ENCODE assay signal across 25 cellular contexts in the genomic region with DNA sequence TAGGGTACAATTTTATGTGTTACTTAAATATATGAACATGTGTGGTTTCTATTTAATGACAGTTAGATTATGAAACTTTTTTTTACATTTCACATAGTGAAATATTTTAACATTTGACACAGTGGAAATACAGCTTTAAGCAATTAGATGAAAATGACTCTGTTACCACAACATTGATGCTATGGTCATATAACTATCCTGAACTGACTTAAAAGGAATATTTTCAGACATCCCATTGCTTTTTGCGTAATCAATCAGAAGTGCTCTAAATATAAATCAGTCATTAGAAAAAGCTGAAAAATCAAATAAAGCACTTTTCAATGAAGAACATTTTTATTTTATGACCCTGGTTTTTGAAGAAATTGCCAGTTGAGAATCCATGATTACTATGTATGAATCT.
"Had no signal": no experiment of that assay in that cellular context is flagged by ENCODE, and none has a peak within 500 bp of the region (broad histone marks: within the 10 kb centered on the region; RNA-seq: fewer than 3 reads in every experiment).

No MANE protein-coding gene starts in this region.

- H3K27ac ChIP-seq: neural progenitor cell, ovary, prostate gland, right lobe of liver, sigmoid colon, stomach, thoracic aorta, thyroid gland, tibial nerve, upper lobe of left lung, vagina had no signal

- H3K4me2 ChIP-seq: neural progenitor cell had no signal

- H3K27me3 Mint-ChIP-seq: natural killer cell treated with Interleukin-12 subunit alpha and Interleukin-12 subunit beta and Interleukin-15 and Interleukin-18, amount 100 ng/mL, for 72 hours had no signal

- H2AFZ ChIP-seq: neural progenitor cell had no signal

- H3K27me3 ChIP-seq: neural progenitor cell, ovary, right lobe of liver, sigmoid colon, stomach, thyroid gland, tibial nerve, upper lobe of left lung, vagina had no signal

- H3K4me1 Mint-ChIP-seq: naive thymus-derived CD8-positive, alpha-beta T cell; neural progenitor cell; stimulated activated effector memory CD8-positive, alpha-beta T cell treated with anti-CD3 and anti-CD28 coated beads, Interleukin-12 subunit alpha, Interleukin-12 subunit beta, amount 100 ng/mL, for 72 hours; stimulated activated naive B cell treated with anti-CD40 and anti-IgM and Interleukin-4, amounts not matched to agents 10 μg/mL and 1 μg/mL and 100 μg/mL, for 72 hours had no signal

- H3K9me3 Mint-ChIP-seq: naive thymus-derived CD8-positive, alpha-beta T cell; natural killer cell treated with Interleukin-12 subunit alpha and Interleukin-12 subunit beta and Interleukin-15 and Interleukin-18, amount 100 ng/mL, for 72 hours; neural progenitor cell; stimulated activated effector memory CD8-positive, alpha-beta T cell treated with anti-CD3 and anti-CD28 coated beads, Interleukin-12 subunit alpha, Interleukin-12 subunit beta, amount 100 ng/mL, for 72 hours; stimulated activated naive B cell treated with anti-CD40 and anti-IgM and Interleukin-4, amounts not matched to agents 10 μg/mL and 1 μg/mL and 100 μg/mL, for 72 hours; stimulated activated naive CD8-positive, alpha-beta T cell treated with anti-CD3 and anti-CD28 coated beads, Interleukin-15, Interleukin-2, amounts not matched to agents 100 ng/mL and 50 ng/mL, for 24 hours had no signal

- H3K27ac Mint-ChIP-seq: naive thymus-derived CD8-positive, alpha-beta T cell; natural killer cell treated with Interleukin-12 subunit alpha and Interleukin-12 subunit beta and Interleukin-15 and Interleukin-18, amount 100 ng/mL, for 72 hours; neural progenitor cell; stimulated activated effector memory CD8-positive, alpha-beta T cell treated with anti-CD3 and anti-CD28 coated beads, Interleukin-12 subunit alpha, Interleukin-12 subunit beta, amount 100 ng/mL, for 72 hours; stimulated activated naive B cell treated with anti-CD40 and anti-IgM and Interleukin-4, amounts not matched to agents 10 μg/mL and 1 μg/mL and 100 μg/mL, for 72 hours; stimulated activated naive CD8-positive, alpha-beta T cell treated with anti-CD3 and anti-CD28 coated beads, Interleukin-15, Interleukin-2, amounts not matched to agents 100 ng/mL and 50 ng/mL, for 24 hours had no signal

- ATAC-seq: naive thymus-derived CD8-positive, alpha-beta T cell; natural killer cell treated with Interleukin-12 subunit alpha and Interleukin-12 subunit beta and Interleukin-15 and Interleukin-18, amount 100 ng/mL, for 72 hours; right cardiac atrium; right lobe of liver; stimulated activated effector memory CD8-positive, alpha-beta T cell treated with anti-CD3 and anti-CD28 coated beads, Interleukin-12 subunit alpha, Interleukin-12 subunit beta, amount 100 ng/mL, for 72 hours; stimulated activated naive B cell treated with anti-CD40 and anti-IgM and Interleukin-4, amounts not matched to agents 10 μg/mL and 1 μg/mL and 100 μg/mL, for 72 hours had no signal

- H3K4me1 ChIP-seq: neural progenitor cell, prostate gland, right lobe of liver, sigmoid colon, stomach, tibial nerve, upper lobe of left lung, vagina had no signal

- H3K9ac ChIP-seq: neural progenitor cell had no signal

- DNase-seq: naive thymus-derived CD8-positive, alpha-beta T cell; occipital lobe; ovary; right cardiac atrium; right lobe of liver; sigmoid colon; small intestine; stimulated activated CD4-positive, alpha-beta T cell treated with anti-CD3 and anti-CD28 coated beads, Interleukin-15, amount 100 ng/mL, for 24 hours; stimulated activated CD4-positive, alpha-beta T cell treated with anti-CD3 and anti-CD28 coated beads, Interleukin-2, amount 100 ng/mL, for 24 hours; stimulated activated CD4-positive, alpha-beta T cell treated with anti-CD3 and anti-CD28 coated beads, Interleukin-2, amount 100 ng/mL, for 48 hours; stimulated activated CD4-positive, alpha-beta T cell treated with anti-CD3 and anti-CD28 coated beads, Interleukin-4, amount 100 ng/mL, for 24 hours; stimulated activated naive B cell treated with anti-CD40 and anti-IgM and Interleukin-4, amounts not matched to agents 10 μg/mL and 1 μg/mL and 100 μg/mL, for 72 hours; stimulated activated naive CD4-positive, alpha-beta T cell treated with Interleukin-2 at 50 U/mL for 16 hours; stomach; thyroid gland; trophoblast cell; upper lobe of left lung had no signal

- H3K9me3 ChIP-seq: ovary, prostate gland, right lobe of liver, sigmoid colon, stomach, thoracic aorta, thyroid gland, tibial nerve, upper lobe of left lung, vagina had no signal

- H3K36me3 Mint-ChIP-seq: naive thymus-derived CD8-positive, alpha-beta T cell; natural killer cell treated with Interleukin-12 subunit alpha and Interleukin-12 subunit beta and Interleukin-15 and Interleukin-18, amount 100 ng/mL, for 72 hours; neural progenitor cell; stimulated activated effector memory CD8-positive, alpha-beta T cell treated with anti-CD3 and anti-CD28 coated beads, Interleukin-12 subunit alpha, Interleukin-12 subunit beta, amount 100 ng/mL, for 72 hours; stimulated activated naive B cell treated with anti-CD40 and anti-IgM and Interleukin-4, amounts not matched to agents 10 μg/mL and 1 μg/mL and 100 μg/mL, for 72 hours had no signal

- H3K4me3 Mint-ChIP-seq: naive thymus-derived CD8-positive, alpha-beta T cell; natural killer cell treated with Interleukin-12 subunit alpha and Interleukin-12 subunit beta and Interleukin-15 and Interleukin-18, amount 100 ng/mL, for 72 hours; neural progenitor cell; stimulated activated effector memory CD8-positive, alpha-beta T cell treated with anti-CD3 and anti-CD28 coated beads, Interleukin-12 subunit alpha, Interleukin-12 subunit beta, amount 100 ng/mL, for 72 hours; stimulated activated naive B cell treated with anti-CD40 and anti-IgM and Interleukin-4, amounts not matched to agents 10 μg/mL and 1 μg/mL and 100 μg/mL, for 72 hours; stimulated activated naive CD8-positive, alpha-beta T cell treated with anti-CD3 and anti-CD28 coated beads, Interleukin-15, Interleukin-2, amounts not matched to agents 100 ng/mL and 50 ng/mL, for 24 hours had no signal

- H3K36me3 ChIP-seq: neural progenitor cell, ovary, prostate gland, right lobe of liver, sigmoid colon, stomach, thoracic aorta, thyroid gland, tibial nerve, upper lobe of left lung, vagina had no signal

- H3K4me3 ChIP-seq: neural progenitor cell, ovary, prostate gland, right lobe of liver, sigmoid colon, stomach, thoracic aorta, thyroid gland, tibial nerve, upper lobe of left lung, vagina had no signal
